In genomic region chr2:102100371-102101096, GRCh38 we compare ENCODE assay signal across 13 cellular contexts. TPM values are rescaled to one million over a fixed set of nuclear protein-coding genes. Genes with fewer than 3 reads are reported as not detected.
DNase-seq lines count a peak whose midpoint lies in the region; ATAC-seq and TF ChIP-seq lines count a peak whose summit lies in the region.
"Had no signal": no experiment of that assay in that cellular context is flagged by ENCODE, and none has a peak within 500 bp of the region (broad histone marks: within the 10 kb centered on the region; RNA-seq: fewer than 3 reads in every experiment).

No MANE protein-coding gene starts in this region.

- no peaks in the 10 kb centered on the region for H3K36me3 ChIP-seq in mucosa of descending colon (ENCODE audit: low read depth)
- H3K36me3 ChIP-seq in Karpas-422 (ENCODE audit: insufficient read depth, low read length): no peaks in the 10 kb centered on the region

- H3K9me2 ChIP-seq in Karpas-422 (replicated peaks; ENCODE audit: insufficient read depth, low read length): no peaks in the 10 kb centered on the region

- H3K9me3 ChIP-seq in mucosa of descending colon (no peaks in the 10 kb centered on the region), Karpas-422 (ENCODE audit: low read length) (no peaks in the 10 kb centered on the region)

- no peaks in the 10 kb centered on the region for H3K79me2 ChIP-seq in Karpas-422 (ENCODE audit: low read length)

- H3K36me3 Mint-ChIP-seq in brain: no peaks in the 10 kb centered on the region

- H3K4me2 ChIP-seq in Karpas-422 (ENCODE audit: low read depth, low read length, poor library complexity, severe bottlenecking): no peak overlapping the region
- H3K4me2 ChIP-seq: KMS-11 had no signal

- H4K20me1 ChIP-seq in Karpas-422 (ENCODE audit: insufficient read depth, low read depth, low read length): no peaks in the 10 kb centered on the region

- no peak overlapping the region for H3K9ac ChIP-seq in Karpas-422 (ENCODE audit: low read length)
- H3K9ac ChIP-seq: KMS-11 had no signal

- H3K4me3 Mint-ChIP-seq in brain: no peak overlapping the region
- H3K4me3 Mint-ChIP-seq: nephron had no signal

- peaks cover 2 to 7% (median 3%) of the 10 kb centered on the region in 5 experiments for H3K9me3 Mint-ChIP-seq in brain

- H3K27me3 Mint-ChIP-seq in brain: no peaks in the 10 kb centered on the region

- H3K4me1 Mint-ChIP-seq in brain: peaks cover 13% of the 10 kb centered on the region

- peak overlapping the region in 3 of 5 experiments; percentile 41 to 60 (median 52) for H3K27ac Mint-ChIP-seq in brain

- no peak overlapping the region for H3K27ac ChIP-seq in Karpas-422 (ENCODE audit: low read length)
- H3K27ac ChIP-seq: KMS-11 had no signal

- H3K4me1 ChIP-seq in mucosa of descending colon (ENCODE audit: low read depth) (peaks cover 9% of the 10 kb centered on the region), Karpas-422 (ENCODE audit: low read length) (no peaks in the 10 kb centered on the region)

- peak; percentile 27 for ATAC-seq in HG03432 (IDR thresholded peaks at IDR 0.05; ENCODE audit: unreplicated experiment)
- ATAC-seq in mucosa of descending colon: peak; percentile 22

- DNase-seq in AG10803 (ENCODE audit: low read depth) (peak; percentile 98), mucosa of descending colon (no peak), HT-29 (ENCODE audit: low spot score) (no peak), Karpas-422 (no peak), GM10266 (ENCODE audit: extremely low spot score) (no peak), cortex of kidney (lab: John Stamatoyannopoulos, UW) (no peak)
- DNase-seq: Calu3, dermis blood vessel endothelial cell, NCI-H526 had no signal

- intact Hi-C loops in mucosa of descending colon (cut with DNase I, micrococcal nuclease): no loop called here

- H3K27me3 ChIP-seq in Karpas-422 (ENCODE audit: low read length): no peaks in the 10 kb centered on the region

- no peak overlapping the region for H3K4me3 ChIP-seq in AG10803 (ENCODE audit: low read length)
- H3K4me3 ChIP-seq in mucosa of descending colon: no peak overlapping the region
- no peak overlapping the region for H3K4me3 ChIP-seq in Karpas-422 (ENCODE audit: low read length)

- no peak overlapping the region for H2AFZ ChIP-seq in Karpas-422 (ENCODE audit: low read length)

- TF ChIP-seq CTCF in AG10803 (conservative IDR thresholded peaks at IDR 0.05; ENCODE audit: low read length) (no peak), brain (conservative IDR thresholded peaks at IDR 0.05) (no peak), mucosa of descending colon (IDR thresholded peaks at IDR 0.05) (no peak), GM10266 (IDR thresholded peaks at IDR 0.05; ENCODE audit: control insufficient read depth, insufficient read depth, low read depth, missing control alignments) (no peak)

RNA-seq across cellular contexts. Expression of gene IL1R1, which starts 42.0 kb away (rescaled TPM):
- 1.7 TPM for polyA plus RNA-seq in brain (ENCODE audit: insufficient read depth, low read depth, low replicate concordance)
- 10 to 100 TPM; 17.8 to 40.1 (median 39.1) TPM for total RNA-seq in mucosa of descending colon
- 0.31 and 0.61 TPM in 2 replicates for total RNA-seq in HT-29 (2014; rRNA removed; shearing (Covaris generic))
- not detected in 2 replicates for total RNA-seq in Karpas-422 (2014; rRNA removed; shearing (Covaris generic); ENCODE audit: low replicate concordance)

Comparison
In these comparisons a context has a peak if more than half of its experiments do, and no peak if none do; other contexts are left out.
1. RNA of gene IL1R1, which starts 42.0 kb away (total RNA-seq): 17.8 to 40.1 TPM in mucosa of descending colon; 0.31 to 0.61 TPM in HT-29 and not detected in Karpas-422; every median in the first group is over 10 times any median in the second.